ENCODE assay signal across 20 cellular contexts in genomic region chr9:113352006-113352405, GRCh38. TPM values are rescaled to one million over a fixed set of nuclear protein-coding genes. Genes with fewer than 3 reads are reported as not detected.
DNase-seq lines count a peak whose midpoint lies in the region; ATAC-seq and TF ChIP-seq lines count a peak whose summit lies in the region.
"Had no signal": no experiment of that assay in that cellular context is flagged by ENCODE, and none has a peak within 500 bp of the region (broad histone marks: within the 10 kb centered on the region; RNA-seq: fewer than 3 reads in every experiment).

No MANE protein-coding gene starts in this region.

- peaks cover 11% of the 10 kb centered on the region for H3K36me3 Mint-ChIP-seq in T-helper 1 cell treated with Interleukin-12 subunit alpha and Interleukin-12 subunit beta and Interleukin-4 antibody, amounts not matched to agents 30 μg/mL and 1 μg/mL, for 36 hours (ENCODE audit: low read depth)
- no peaks in the 10 kb centered on the region; a peak in 1 of 7 replicates for H3K36me3 Mint-ChIP-seq in H9 (ENCODE audit: insufficient read depth in 1 of 3, low read depth in 3 of 3)
- peaks cover 4% of the 10 kb centered on the region for H3K36me3 Mint-ChIP-seq in activated naive CD8-positive, alpha-beta T cell treated with anti-CD3 and anti-CD28 coated beads for 36 hours

- no peak overlapping the region for H2BK12ac ChIP-seq in H9 (ENCODE audit: insufficient read length, low read depth, low read length)

- H4K5ac ChIP-seq in H9 (ENCODE audit: insufficient read length, low read depth, low read length), result no peak overlapping the region

- in situ Hi-C loops in GM23248 (cut with MboI), result no loop called here

- no peaks in the 10 kb centered on the region for H3K27me3 Mint-ChIP-seq in T-helper 1 cell treated with Interleukin-12 subunit alpha and Interleukin-12 subunit beta and Interleukin-4 antibody, amounts not matched to agents 30 μg/mL and 1 μg/mL, for 36 hours (ENCODE audit: low read depth)
- peaks cover 38% of the 10 kb centered on the region for H3K27me3 Mint-ChIP-seq in H9 (ENCODE audit: low read depth)
- H3K27me3 Mint-ChIP-seq in activated naive CD8-positive, alpha-beta T cell treated with anti-CD3 and anti-CD28 coated beads for 36 hours, result peaks cover 7% of the 10 kb centered on the region

- H3K23ac ChIP-seq in H9 (ENCODE audit: insufficient read length, low read depth, low read length), result no peak overlapping the region

- H3K14ac ChIP-seq in H9 (ENCODE audit: insufficient read depth, low read length), result no peak overlapping the region

- H3K4me3 Mint-ChIP-seq in T-helper 1 cell treated with Interleukin-12 subunit alpha and Interleukin-12 subunit beta and Interleukin-4 antibody, amounts not matched to agents 30 μg/mL and 1 μg/mL, for 36 hours, result no peak overlapping the region
- no peak overlapping the region for H3K4me3 Mint-ChIP-seq in H9
- H3K4me3 Mint-ChIP-seq in activated naive CD8-positive, alpha-beta T cell treated with anti-CD3 and anti-CD28 coated beads for 36 hours, result no peak overlapping the region

- no peak overlapping the region for H3K27ac ChIP-seq in H9 (ENCODE audit: insufficient read length, low read depth, low read length)
- H3K27ac ChIP-seq in GM23248, result no peak overlapping the region
- H3K27ac ChIP-seq: Peyer's patch had no signal

- H3K9me3 Mint-ChIP-seq in T-helper 1 cell treated with Interleukin-12 subunit alpha and Interleukin-12 subunit beta and Interleukin-4 antibody, amounts not matched to agents 30 μg/mL and 1 μg/mL, for 36 hours, result no peaks in the 10 kb centered on the region
- H3K9me3 Mint-ChIP-seq in H9, result no peaks in the 10 kb centered on the region
- no peaks in the 10 kb centered on the region for H3K9me3 Mint-ChIP-seq in activated naive CD8-positive, alpha-beta T cell treated with anti-CD3 and anti-CD28 coated beads for 36 hours

- H3K27me3 ChIP-seq in H9 (ENCODE audit: insufficient read depth, low read length) (no peaks in the 10 kb centered on the region), GM23248 (replicated peaks; ENCODE audit: insufficient read depth) (peaks cover 67% of the 10 kb centered on the region)
- H3K27me3 ChIP-seq: Peyer's patch had no signal

- H2AK5ac ChIP-seq in H9 (ENCODE audit: insufficient read length, low read length), result no peak overlapping the region

- peaks cover 39% of the 10 kb centered on the region for H3K4me1 Mint-ChIP-seq in T-helper 1 cell treated with Interleukin-12 subunit alpha and Interleukin-12 subunit beta and Interleukin-4 antibody, amounts not matched to agents 30 μg/mL and 1 μg/mL, for 36 hours (ENCODE audit: low read depth)
- peaks cover 20 to 21% of the 10 kb centered on the region in 2 experiments for H3K4me1 Mint-ChIP-seq in H9
- H3K4me1 Mint-ChIP-seq in activated naive CD8-positive, alpha-beta T cell treated with anti-CD3 and anti-CD28 coated beads for 36 hours, result peaks cover 42% of the 10 kb centered on the region

- H3K4me1 ChIP-seq in H9 (ENCODE audit: insufficient read depth, low read length) (peaks cover 2% of the 10 kb centered on the region; the same call in 1 of the 2 replicates), GM23248 (ENCODE audit: insufficient read depth) (no peaks in the 10 kb centered on the region)

- no peak for ATAC-seq in GM18858 (IDR thresholded peaks at IDR 0.05; ENCODE audit: unreplicated experiment)
- ATAC-seq: Right ventricle myocardium inferior had no signal

- no peak overlapping the region for H2BK5ac ChIP-seq in H9 (ENCODE audit: insufficient read length, low read length)

- no peak overlapping the region for H3K18ac ChIP-seq in H9 (ENCODE audit: insufficient read length, low read depth, low read length)

- H3T11ph ChIP-seq in H9 (ENCODE audit: low read length), result no peak overlapping the region

- H4K8ac ChIP-seq in H9 (replicated peaks; ENCODE audit: insufficient read length, low read depth, low read length), result no peak overlapping the region

- H3K9ac ChIP-seq in H9 (ENCODE audit: extremely low read depth, insufficient read length, low read length) (no peak overlapping the region), GM23248 (no peak overlapping the region)

- peak overlapping the region; percentile 64 for H3K56ac ChIP-seq in H9 (ENCODE audit: insufficient read length, low read depth, low read length)

- no peak overlapping the region for H2BK120ac ChIP-seq in H9 (ENCODE audit: low read depth, low read length, poor library complexity, severe bottlenecking)

- no peaks in the 10 kb centered on the region for H3K9me3 ChIP-seq in H9 (ENCODE audit: control insufficient read depth, low read depth, low read length)
- H3K9me3 ChIP-seq in GM23248 (ENCODE audit: low read depth), result no peaks in the 10 kb centered on the region
- H3K9me3 ChIP-seq: Peyer's patch had no signal

- no peaks in the 10 kb centered on the region for H3K79me1 ChIP-seq in H9 (ENCODE audit: insufficient read depth, low read depth, low read length, poor library complexity, severe bottlenecking)

- peaks cover 9% of the 10 kb centered on the region for H3K23me2 ChIP-seq in H9 (ENCODE audit: insufficient read length, low read depth, low read length, poor library complexity, severe bottlenecking)

- H3K79me2 ChIP-seq in H9 (ENCODE audit: insufficient read depth, low read length) (no peaks in the 10 kb centered on the region), GM23248 (ENCODE audit: insufficient read depth) (no peaks in the 10 kb centered on the region)

- H2BK20ac ChIP-seq in H9 (ENCODE audit: low read depth, low read length, poor library complexity, severe bottlenecking), result no peak overlapping the region

- H3F3A ChIP-seq in GM23248 (ENCODE audit: insufficient read depth), result no peaks in the 10 kb centered on the region

- H2BK15ac ChIP-seq in H9 (ENCODE audit: low read depth, low read length), result no peak overlapping the region

- no CpG with 5 or more reads among the region's 6 CpGs for WGBS in H9 (ENCODE audit: extremely low coverage, insufficient read length, low lambda C conversion rate)
- 52 to 54% methylated on average over 6 of the region's 6 CpGs for WGBS in GM23248 (ENCODE audit: low coverage in 1 of 2, low lambda C conversion rate in 2 of 2, missing lambda C conversion rate in 2 of 2), 2 experiments

- H3K4me2 ChIP-seq in H9 (ENCODE audit: insufficient read depth, insufficient read length, low read length) (no peak overlapping the region), GM23248 (ENCODE audit: unreplicated experiment) (no peak overlapping the region)

- no peaks in the 10 kb centered on the region for H3K9me2 ChIP-seq in GM23248 (ENCODE audit: insufficient read depth)

- H4K20me1 ChIP-seq in H9 (ENCODE audit: control insufficient read depth, insufficient read depth, insufficient read length) (no peaks in the 10 kb centered on the region), GM23248 (ENCODE audit: insufficient read depth) (no peaks in the 10 kb centered on the region)

- no peak overlapping the region for H3K4ac ChIP-seq in H9 (ENCODE audit: low read depth, low read length)

- H3K27ac Mint-ChIP-seq in T-helper 1 cell treated with Interleukin-12 subunit alpha and Interleukin-12 subunit beta and Interleukin-4 antibody, amounts not matched to agents 30 μg/mL and 1 μg/mL, for 36 hours, result peak overlapping the region; percentile 4
- H3K27ac Mint-ChIP-seq in H9, result no peak overlapping the region
- peak overlapping the region; percentile 49 for H3K27ac Mint-ChIP-seq in activated naive CD8-positive, alpha-beta T cell treated with anti-CD3 and anti-CD28 coated beads for 36 hours

- H4K91ac ChIP-seq in H9 (ENCODE audit: insufficient read length, low read depth, low read length), result peak overlapping the region; percentile 13

- no peak for TF ChIP-seq CTCF in H9 (conservative IDR thresholded peaks at IDR 0.05)

- H3K36me3 ChIP-seq in GM23248 (ENCODE audit: low read depth), result no peaks in the 10 kb centered on the region
- H3K36me3 ChIP-seq: Peyer's patch had no signal

- H2AFZ ChIP-seq in H9 (ENCODE audit: low read length) (no peak overlapping the region), GM23248 (no peak overlapping the region)

- H3K4me3 ChIP-seq in GM23248, result no peak overlapping the region
- H3K4me3 ChIP-seq: Peyer's patch, SK-N-MC had no signal

- DNase-seq in T-helper 1 cell (no peak), H9 (no peak), GM23248 (no peak)
- DNase-seq in activated naive CD8-positive, alpha-beta T cell treated with anti-CD3 and anti-CD28 coated beads for 36 hours, result no peak
- DNase-seq: GF-D8, GOT3, KBM-7, NCI-H1417 treated with DMSO at 0.1 percent for 48 hours, NCI-H2029, NCI-H2171, NCI-H446 treated with DMSO at 0.1 percent for 48 hours, NCI-H774, Peyer's patch had no signal

RNA-seq across cellular contexts. Expression of gene BSPRY, which starts 2.7 kb away (rescaled TPM):
- 4.5 and 5.1 TPM in 2 replicates for total RNA-seq in H9 (2021)
- total RNA-seq in activated naive CD8-positive, alpha-beta T cell treated with anti-CD3 and anti-CD28 coated beads for 36 hours, result 10 to 100 TPM; 11.7 to 12.2 TPM
- total RNA-seq in GM23248 (2014; rRNA removed; shearing (Covaris generic)), result not detected in 2 replicates
- polyA plus RNA-seq in GM23248 (2016; fragmentation: Nextera tagmentation; extraction: Ambion mirVana), result not detected in 2 replicates
- total RNA-seq: A172, Daoy had no signal
- polyA plus RNA-seq: BJ had no signal

RNA-seq across cellular contexts. Expression of gene WDR31, which starts 11.9 kb away (rescaled TPM):
- 0.59 and 0.72 TPM in 2 replicates for total RNA-seq in H9 (2021)
- 1 to 10 TPM; 2.4 to 2.9 TPM for total RNA-seq in activated naive CD8-positive, alpha-beta T cell treated with anti-CD3 and anti-CD28 coated beads for 36 hours
- 0.97 and 1.0 TPM in 2 replicates for total RNA-seq in GM23248 (2014; rRNA removed; shearing (Covaris generic))
- polyA plus RNA-seq in GM23248 (2016; fragmentation: Nextera tagmentation; extraction: Ambion mirVana), result 3.1 and 3.7 TPM in 2 replicates

RNA-seq across cellular contexts. Expression of gene HDHD3, which starts 24.8 kb away (rescaled TPM):
- 10.8 and 10.9 TPM in 2 replicates for total RNA-seq in H9 (2021)
- total RNA-seq in activated naive CD8-positive, alpha-beta T cell treated with anti-CD3 and anti-CD28 coated beads for 36 hours, result 10 to 100 TPM; 12.2 to 14.4 TPM
- total RNA-seq in GM23248 (2014; rRNA removed; shearing (Covaris generic)), result 5.3 and 13.2 TPM in 2 replicates
- 7.7 and 8.3 TPM in 2 replicates for polyA plus RNA-seq in GM23248 (2016; fragmentation: Nextera tagmentation; extraction: Ambion mirVana)

RNA-seq across cellular contexts. Expression of gene RNF183, which starts 48.8 kb away (rescaled TPM):
- total RNA-seq in H9 (2021), result 0.33 TPM in 1 of 2 replicates, not detected in the other
- total RNA-seq in activated naive CD8-positive, alpha-beta T cell treated with anti-CD3 and anti-CD28 coated beads for 36 hours, result not detected
- total RNA-seq in GM23248 (2014; rRNA removed; shearing (Covaris generic)), result not detected in 2 replicates
- not detected in 2 replicates for polyA plus RNA-seq in GM23248 (2016; fragmentation: Nextera tagmentation; extraction: Ambion mirVana)
- total RNA-seq: A172, Daoy, Right ventricle myocardium inferior had no signal
- polyA plus RNA-seq: BJ had no signal

RNA-seq across cellular contexts. Expression of gene ALAD, which starts 49.1 kb away (rescaled TPM):
- 11.5 and 13.2 TPM in 2 replicates for total RNA-seq in H9 (2021)
- total RNA-seq in activated naive CD8-positive, alpha-beta T cell treated with anti-CD3 and anti-CD28 coated beads for 36 hours, result 10 to 100 TPM; 12.9 to 14.9 TPM
- 9.7 and 13.7 TPM in 2 replicates for total RNA-seq in GM23248 (2014; rRNA removed; shearing (Covaris generic))
- polyA plus RNA-seq in GM23248 (2016; fragmentation: Nextera tagmentation; extraction: Ambion mirVana), result 18.5 and 18.7 TPM in 2 replicates

Comparison
In these comparisons a context has a peak if more than half of its experiments do, and no peak if none do; other contexts are left out.
1. H3K27ac Mint-ChIP-seq: peak in T-helper 1 cell treated with Interleukin-12 subunit alpha and Interleukin-12 subunit beta and Interleukin-4 antibody, amounts not matched to agents 30 μg/mL and 1 μg/mL, for 36 hours (single experiment) and activated naive CD8-positive, alpha-beta T cell treated with anti-CD3 and anti-CD28 coated beads for 36 hours (single experiment); none in H9 (0 of 3).